ENCODE assay signal across 1 cellular context in genomic region chr11:6438979-6439571, GRCh38.
TF ChIP-seq lines count a peak whose summit lies in the region.

No MANE protein-coding gene starts in this region.

TF ChIP-seq in SK-N-SH, 30 proteins besides CTCF, POLR2A, EP300 and RAD21 (continued from another document):
- TF ChIP-seq USF2 (IDR thresholded peaks at IDR 0.05; ENCODE audit: borderline replicate concordance, low read depth, low read length) = no peak
- no peak for TF ChIP-seq TAF1 (IDR thresholded peaks at IDR 0.05; ENCODE audit: borderline replicate concordance, low read depth, low read length)
- no peak for TF ChIP-seq FOXJ3 (CRISPR knock-in tag; IDR thresholded peaks at IDR 0.05)
- no peak for TF ChIP-seq RFX5 (IDR thresholded peaks at IDR 0.05; ENCODE audit: low read length)
- no peak for TF ChIP-seq YY1 (IDR thresholded peaks at IDR 0.05; ENCODE audit: low read depth)
- no peak for TF ChIP-seq RXRA (IDR thresholded peaks at IDR 0.05; ENCODE audit: borderline replicate concordance, low read depth)
- no peak for TF ChIP-seq RCOR1 (IDR thresholded peaks at IDR 0.05; ENCODE audit: low read length)
